8 cellular contexts compared by ENCODE assay signal in genomic region chr15:25437751-25438600, GRCh38. TPM values are rescaled to one million over a fixed set of nuclear protein-coding genes. Genes with fewer than 3 reads are reported as not detected.
DNase-seq lines count a peak whose midpoint lies in the region; ATAC-seq and TF ChIP-seq lines count a peak whose summit lies in the region.

No MANE protein-coding gene starts in this region.

- no peaks in the 10 kb centered on the region for H3K27me3 ChIP-seq in SU-DHL-6 (ENCODE audit: low read length)
- H3K27me3 ChIP-seq in left ventricle myocardium inferior (ENCODE audit: low read depth), result no peaks in the 10 kb centered on the region
- H3K27me3 ChIP-seq in psoas muscle (ENCODE audit: insufficient read depth in 3 of 3, low read length in 2 of 3), result no peaks in the 10 kb centered on the region

- peaks cover 3% of the 10 kb centered on the region; the same call in 1 of the 2 replicates for H3F3A ChIP-seq in SU-DHL-6 (ENCODE audit: insufficient read depth)

- peak; percentile 44 for ATAC-seq in GM19463 (IDR thresholded peaks at IDR 0.05; ENCODE audit: unreplicated experiment)
- peak; percentile 72 to 75 (median 74) for ATAC-seq in psoas muscle

- H3K4me1 ChIP-seq in left ventricle myocardium inferior, result peaks cover 65% of the 10 kb centered on the region
- peaks cover 39% of the 10 kb centered on the region for H3K4me1 ChIP-seq in psoas muscle

- H3K79me2 ChIP-seq in SU-DHL-6 (ENCODE audit: insufficient read depth, low read length), result peaks cover 58% of the 10 kb centered on the region

- no peaks in the 10 kb centered on the region for H3K9me3 ChIP-seq in SU-DHL-6 (ENCODE audit: insufficient read depth, low read length)
- H3K9me3 ChIP-seq in left ventricle myocardium inferior (replicated peaks), result no peaks in the 10 kb centered on the region
- H3K9me3 ChIP-seq in psoas muscle, result no peaks in the 10 kb centered on the region

- DNase-seq in COLO668 (lab: John Stamatoyannopoulos, UW; ENCODE audit: unreplicated experiment) (peak; percentile 61), HK-2 (ENCODE audit: unreplicated experiment) (peak; percentile 48), left ventricle myocardium inferior (peak; percentile 57), psoas muscle (peak; percentile 67 to 83), DMS153 (lab: John Stamatoyannopoulos, UW) (no peak)

- peak overlapping the region; percentile 89 for H3K4me2 ChIP-seq in SU-DHL-6 (ENCODE audit: low read depth, low read length, poor library complexity, severe bottlenecking)

- H3K36me3 ChIP-seq in SU-DHL-6 (ENCODE audit: low read length) (no peaks in the 10 kb centered on the region), left ventricle myocardium inferior (no peaks in the 10 kb centered on the region), psoas muscle (ENCODE audit: insufficient read depth in 1 of 2, low read depth in 1 of 2) (no peaks in the 10 kb centered on the region)

- intact Hi-C loops in left ventricle myocardium inferior (cut with micrococcal nuclease), result no loop called here
- intact Hi-C loops in psoas muscle (cut with DNase I), result loop anchor here in 1 of 2 donors (5.0 to 10.0 kb wide), 3 partner anchors 51 to 303 kb away; no protein-coding TSS in a partner anchor

- peak overlapping the region; percentile 79 for H3K4me3 ChIP-seq in SU-DHL-6 (ENCODE audit: insufficient read depth, low read length, poor library complexity, severe bottlenecking)
- peak overlapping the region; percentile 95 for H3K4me3 ChIP-seq in left ventricle myocardium inferior
- peak overlapping the region; percentile 100 for H3K4me3 ChIP-seq in psoas muscle

- peaks cover 40% of the 10 kb centered on the region for H4K20me1 ChIP-seq in SU-DHL-6 (ENCODE audit: low read depth, low read length)

- H3K9me2 ChIP-seq in SU-DHL-6 (replicated peaks; ENCODE audit: insufficient read depth, low read length), result no peaks in the 10 kb centered on the region

- peak overlapping the region; percentile 100 for H3K9ac ChIP-seq in SU-DHL-6 (ENCODE audit: low read length)

- TF ChIP-seq CTCF in SU-DHL-6 (IDR thresholded peaks at IDR 0.05; ENCODE audit: insufficient read depth, low read length, poor library complexity, severe bottlenecking) (peak; percentile 8), left ventricle myocardium inferior (IDR thresholded peaks at IDR 0.05; ENCODE audit: borderline replicate concordance) (peak; percentile 61), psoas muscle (IDR thresholded peaks at IDR 0.05) (peak; percentile 43)

- WGBS in adipose tissue, 3 donors, result 0 to 1% (median 1%) methylated on average over 43 to 68 of the region's 68 CpGs
- 0 to 1% (median 0%) methylated on average over 40 to 67 of the region's 68 CpGs for WGBS in psoas muscle, 3 donors

- peak overlapping the region; percentile 78 for H2AFZ ChIP-seq in SU-DHL-6 (ENCODE audit: low read depth, low read length, severe bottlenecking)

- peak overlapping the region; percentile 83 for H3K27ac ChIP-seq in SU-DHL-6 (ENCODE audit: low read depth, low read length)
- peak overlapping the region; percentile 98 for H3K27ac ChIP-seq in adipose tissue (ENCODE audit: low read depth, low read length)
- H3K27ac ChIP-seq in left ventricle myocardium inferior (replicated peaks), result peak overlapping the region; percentile 99
- H3K27ac ChIP-seq in psoas muscle, result peak overlapping the region; percentile 99

RNA-seq across cellular contexts. Expression of gene UBE3A, which starts 0.8 kb away (rescaled TPM):
- polyA plus RNA-seq in adipose tissue (10 to 100 TPM; 11.0 to 26.1 (median 18.7) TPM), psoas muscle (100 to 1,000 TPM in 1 of 3 donors, 10 to 100 TPM in 2; 53.5 to 131 (median 62.3) TPM)
- total RNA-seq in left ventricle myocardium inferior (122 TPM), psoas muscle (100 to 1,000 TPM; 144 to 198 (median 159) TPM)

Comparison
In these comparisons a context has a peak if more than half of its experiments do, and no peak if none do; other contexts are left out.
1. CTCF ChIP-seq: peak in every context shown above with its lines; median percentile 61 in left ventricle myocardium inferior; 43 in psoas muscle; 8 in SU-DHL-6.